ENCODE assay signal across 8 cellular contexts in genomic region chr3:57077630-57078365, GRCh38. TPM values are rescaled to one million over a fixed set of nuclear protein-coding genes. Genes with fewer than 3 reads are reported as not detected.
DNase-seq lines count a peak whose midpoint lies in the region; ATAC-seq, FAIRE-seq and TF ChIP-seq lines count a peak whose summit lies in the region.

No MANE protein-coding gene starts in this region.

- peak overlapping the region; percentile 68 to 82 (median 72); a peak in 19 of 22 replicates for H3K9ac ChIP-seq in BLaER1 treated with 17β-estradiol and CSF1 and Interleukin-3, amounts not matched to agents 10 nM and 100 nM
- no peak overlapping the region; a peak in 2 of 7 replicates for H3K9ac ChIP-seq in H1 (replicated peaks in 1 of 4; ENCODE audit: extremely low read depth in 1 of 4, low read depth in 3 of 4, low read length in 3 of 4)

- H2AFZ ChIP-seq in H1 (ENCODE audit: low read length) (peak overlapping the region; percentile 90), neuron (ENCODE audit: low read depth, low read length) (no peak overlapping the region)

- TF ChIP-seq RAD21 in H1 (IDR thresholded peaks at IDR 0.05 in 1 of 2, conservative IDR thresholded peaks at IDR 0.05 in 1 of 2; ENCODE audit: low read depth in 2 of 2, low read length in 2 of 2), result no peak

- H3K23ac ChIP-seq in H1 (ENCODE audit: insufficient read length), result no peak overlapping the region

- no peaks in the 10 kb centered on the region for H3K9me3 ChIP-seq in BLaER1 treated with 17β-estradiol and CSF1 and Interleukin-3, amounts not matched to agents 10 nM and 100 nM (replicated peaks in 1 of 11)
- H3K9me3 ChIP-seq in H1 (ENCODE audit: insufficient read depth in 2 of 2, low read depth in 1 of 2, low read length in 1 of 2) (no peaks in the 10 kb centered on the region), neuron (ENCODE audit: low read length) (no peaks in the 10 kb centered on the region)

- peaks cover 14 to 32% (median 23%) of the 10 kb centered on the region in 10 experiments for H3K4me1 ChIP-seq in BLaER1 treated with 17β-estradiol and CSF1 and Interleukin-3, amounts not matched to agents 10 nM and 100 nM
- H3K4me1 ChIP-seq in H1 (replicated peaks in 1 of 4; ENCODE audit: control insufficient read depth in 3 of 4, insufficient read depth in 4 of 4, low read length in 3 of 4) (peaks cover 4 to 7% (median 5%) of the 10 kb centered on the region in 4 experiments; a peak in 5 of 7 replicates), neuron (ENCODE audit: insufficient read depth, low read length) (no peaks in the 10 kb centered on the region)

- no peak overlapping the region for H3K18ac ChIP-seq in H1 (ENCODE audit: extremely low read depth, low read length)

- H3K79me1 ChIP-seq in H1 (ENCODE audit: low read depth, low read length), result no peaks in the 10 kb centered on the region; the same call in 1 of the 2 replicates

- H3K23me2 ChIP-seq in H1 (ENCODE audit: low read depth, low read length), result peaks cover 9% of the 10 kb centered on the region

- peak; percentile 22 for DNase-seq in NB4 (ENCODE audit: low read depth)
- no peak for DNase-seq in H1 (ENCODE audit: low read depth in 1 of 2, low spot score in 2 of 2)
- no peak for DNase-seq in NAMALWA (ENCODE audit: low spot score)
- no peak for DNase-seq in activated effector memory CD4-positive, alpha-beta T cell treated with Interleukin-2 at 50 U/mL for 16 hours

- peaks cover 13 to 44% (median 22%) of the 10 kb centered on the region in 11 experiments for H3K27me3 ChIP-seq in BLaER1 treated with 17β-estradiol and CSF1 and Interleukin-3, amounts not matched to agents 10 nM and 100 nM
- peaks cover 0 to 34% (median 27%) of the 10 kb centered on the region in 4 experiments; a peak in 6 of 7 replicates for H3K27me3 ChIP-seq in H1 (replicated peaks in 1 of 4; ENCODE audit: control insufficient read depth in 3 of 4, extremely low read depth in 1 of 4, insufficient read depth in 3 of 4, low read length in 3 of 4)
- peaks cover 7% of the 10 kb centered on the region for H3K27me3 ChIP-seq in neuron (ENCODE audit: insufficient read depth, low read length)

- no peaks in the 10 kb centered on the region; a peak in 1 of 22 replicates for H4K20me1 ChIP-seq in BLaER1 treated with 17β-estradiol and CSF1 and Interleukin-3, amounts not matched to agents 10 nM and 100 nM
- H4K20me1 ChIP-seq in H1 (replicated peaks in 1 of 2; ENCODE audit: control insufficient read depth in 1 of 2, insufficient read depth in 2 of 2, low read length in 2 of 2), result peaks cover 0 to 4% of the 10 kb centered on the region in 2 experiments

- peak overlapping the region; percentile 97 to 100 (median 99) for H3K4me2 ChIP-seq in BLaER1 treated with 17β-estradiol and CSF1 and Interleukin-3, amounts not matched to agents 10 nM and 100 nM
- peak overlapping the region; percentile 85 to 94 for H3K4me2 ChIP-seq in H1 (ENCODE audit: insufficient read depth in 1 of 2, low read depth in 2 of 2, low read length in 2 of 2)

- no peak overlapping the region for H2BK5ac ChIP-seq in H1 (ENCODE audit: low read depth, low read length)

- no peak for TF ChIP-seq CTCF in NB4 (IDR thresholded peaks at IDR 0.05; ENCODE audit: low read depth, low read length)
- TF ChIP-seq CTCF in H1 (IDR thresholded peaks at IDR 0.05; ENCODE audit: control extremely low read depth in 1 of 3, insufficient read depth in 1 of 3, low read depth in 1 of 3, low read length in 3 of 3), result no peak

- POLR2A ChIA-PET in H1 (lab: Charles Lee; ENCODE audit: partially characterized antibody), result interaction anchor here (1.1 to 2.1 kb wide), 4 partner anchors 15 to 82 kb away, joined by 3 to 9 read pairs (median 6); partner anchors contain the start of gene SPATA12

- no peak overlapping the region for H3K14ac ChIP-seq in H1 (ENCODE audit: insufficient read length)

- CTCF ChIA-PET in H1 (lab: Charles Lee; ENCODE audit: partially characterized antibody), result interaction anchor here (0.6 to 2.1 kb wide), 9 partner anchors 12 to 942 kb away, joined by 3 to 7 read pairs (median 3); no protein-coding TSS in a partner anchor

- no peak overlapping the region for H2BK120ac ChIP-seq in H1 (replicated peaks; ENCODE audit: low read depth, low read length)

- H3K4ac ChIP-seq in H1 (replicated peaks; ENCODE audit: insufficient read length, low read depth, low read length), result no peak overlapping the region

- no peaks in the 10 kb centered on the region for H3K79me2 ChIP-seq in H1 (ENCODE audit: control insufficient read depth in 1 of 2, insufficient read depth in 2 of 2, low read length in 2 of 2)

- no peak for TF ChIP-seq EP300 in H1 (IDR thresholded peaks at IDR 0.05; ENCODE audit: borderline replicate concordance in 1 of 2, low read depth in 2 of 2, low read length in 2 of 2)

- H4K5ac ChIP-seq in H1 (ENCODE audit: insufficient read length, low read depth, low read length), result no peak overlapping the region

- no peak overlapping the region for H4K8ac ChIP-seq in H1 (ENCODE audit: extremely low read depth, insufficient read depth, low read length)

- no peaks in the 10 kb centered on the region for H3K36me3 ChIP-seq in BLaER1 treated with 17β-estradiol and CSF1 and Interleukin-3, amounts not matched to agents 10 nM and 100 nM
- H3K36me3 ChIP-seq in H1 (ENCODE audit: control insufficient read depth in 2 of 4, insufficient read depth in 4 of 4, low read length in 3 of 4) (no peaks in the 10 kb centered on the region), neuron (ENCODE audit: insufficient read depth, low read length) (no peaks in the 10 kb centered on the region)

- no peak overlapping the region for H2AK5ac ChIP-seq in H1 (ENCODE audit: low read depth, low read length)

- H4K91ac ChIP-seq in H1 (replicated peaks; ENCODE audit: insufficient read length, low read length), result no peak overlapping the region

- H3K27ac ChIP-seq in BLaER1 treated with 17β-estradiol and CSF1 and Interleukin-3, amounts not matched to agents 10 nM and 100 nM, result peak overlapping the region in 9 of 11 experiments; percentile 54 to 81 (median 74); a peak in 17 of 22 replicates
- no peak overlapping the region for H3K27ac ChIP-seq in H1 (ENCODE audit: low read depth, low read length)

- H2BK15ac ChIP-seq in H1 (ENCODE audit: low read length), result no peak overlapping the region

- H3K4me3 ChIP-seq in BLaER1 treated with 17β-estradiol and CSF1 and Interleukin-3, amounts not matched to agents 10 nM and 100 nM, result peak overlapping the region; percentile 60 to 77 (median 67)
- H3K4me3 ChIP-seq in NB4 (ENCODE audit: low read depth, low read length) (peak overlapping the region; percentile 46), H1 (ENCODE audit: extremely low read depth in 1 of 4, insufficient read depth in 2 of 4, low read depth in 3 of 4, low read length in 4 of 4) (peak overlapping the region; percentile 58 to 96 (median 82)), neuron (ENCODE audit: low read length) (peak overlapping the region; percentile 75)

- peak; percentile 28 for FAIRE-seq in H1 (lab: Jason Lieb, UNC)

- no peak overlapping the region for H2BK20ac ChIP-seq in H1 (ENCODE audit: low read length)

- TF ChIP-seq POLR2A in NB4 (IDR thresholded peaks at IDR 0.05; ENCODE audit: extremely low read depth, insufficient read length) (no peak), H1 (IDR thresholded peaks at IDR 0.05; ENCODE audit: control extremely low read depth in 1 of 2, low read depth in 2 of 2, low read length in 2 of 2) (no peak)

- H3K56ac ChIP-seq in H1 (replicated peaks; ENCODE audit: insufficient read length, low read depth, low read length), result no peak overlapping the region

- no peak overlapping the region for H2BK12ac ChIP-seq in H1 (ENCODE audit: low read depth, low read length)

- 48% methylated on average over 11 of the region's 11 CpGs; no CpG with 5 or more reads in 1 of the 2 experiments for WGBS in H1 (ENCODE audit: extremely low coverage in 1 of 2, insufficient coverage in 1 of 2, insufficient read length in 1 of 2, insufficient replicate concordance in 2 of 2, low coverage in 1 of 2, low lambda C conversion rate in 2 of 2, missing lambda C conversion rate in 1 of 2), 2 experiments

- ATAC-seq in GM21360 (IDR thresholded peaks at IDR 0.05; ENCODE audit: unreplicated experiment) (no peak), GM21381 (IDR thresholded peaks at IDR 0.05; ENCODE audit: unreplicated experiment) (no peak)

TF ChIP-seq in H1, 55 proteins besides CTCF, POLR2A, EP300 and RAD21:
- TF ChIP-seq HDAC2 (IDR thresholded peaks at IDR 0.05; ENCODE audit: borderline replicate concordance in 1 of 2, low read depth in 2 of 2, low read length in 2 of 2) (peak in 1 of 2 experiments; percentile 36; a peak in 1 of 4 replicates), KDM1A (IDR thresholded peaks at IDR 0.05; ENCODE audit: borderline replicate concordance, low read length) (peak; percentile 99), USF2 (IDR thresholded peaks at IDR 0.05; ENCODE audit: low read length) (no peak)
TF ChIP-seq in H1: peak in this region for 2.

RNA-seq across cellular contexts. Expression of gene SPATA12, which starts 17.3 kb away (rescaled TPM):
- total RNA-seq in H1 (2021; fragmentation: NEBNext Ultra II Directional; extraction: Animal tissue kit (Norgen Biotek cat#: 25700)), result 0.19 and 0.34 TPM in 2 replicates
- polyA plus RNA-seq in H1 (2011; rRNA removed), result 0.93 and 0.97 TPM in 2 replicates
- polyA plus RNA-seq in H1 (2011; cell fraction: cytosol; rRNA removed), result 1.2 TPM
- 0.37 TPM for polyA plus RNA-seq in H1 (2011; cell fraction: nucleus; rRNA removed)
- polyA plus RNA-seq in H1 (2012, experiment 1 of 2), result 0.59 to 0.94 TPM (median 0.87 TPM) in 4 replicates
- 0.42 TPM for polyA plus RNA-seq in H1 (2012, experiment 2 of 2)
- polyA plus RNA-seq in H1 (2013, experiment 1 of 2), result 0.83 TPM
- 0.83 TPM for polyA plus RNA-seq in H1 (2013, experiment 2 of 2)
- polyA minus RNA-seq in H1 (2011; rRNA and poly(A)+ RNA removed), result 1.3 and 1.6 TPM in 2 replicates
- polyA minus RNA-seq in H1 (2011; cell fraction: cytosol; rRNA and poly(A)+ RNA removed), result not detected
- 0.80 TPM for polyA minus RNA-seq in H1 (2011; cell fraction: nucleus; rRNA and poly(A)+ RNA removed)

Comparison
In these comparisons a context has a peak if more than half of its experiments do, and no peak if none do; other contexts are left out.
1. H3K9ac ChIP-seq: peak in BLaER1 treated with 17β-estradiol and CSF1 and Interleukin-3, amounts not matched to agents 10 nM and 100 nM (11 of 11); none in H1 (0 of 4).
2. Peak in every context shown above with its lines, with median percentiles within 50 percentile points of each other: H3K4me3 ChIP-seq.